20 cellular contexts compared by ENCODE assay signal in genomic region chr12:16094437-16094836, GRCh38.
DNase-seq lines count a peak whose midpoint lies in the region; ATAC-seq and TF ChIP-seq lines count a peak whose summit lies in the region.
"Had no signal": no experiment of that assay in that cellular context is flagged by ENCODE, and none has a peak within 500 bp of the region (broad histone marks: within the 10 kb centered on the region; RNA-seq: fewer than 3 reads in every experiment).

No MANE protein-coding gene starts in this region.

- no peaks in the 10 kb centered on the region for H3K36me3 ChIP-seq in A673 (ENCODE audit: insufficient read depth, low read length, poor library complexity, severe bottlenecking)
- H3K36me3 ChIP-seq in hepatocyte (replicated peaks; ENCODE audit: insufficient read depth, low read depth) = no peaks in the 10 kb centered on the region
- H3K36me3 ChIP-seq: Peyer's patch had no signal

- POLR2A ChIA-PET in A673 (lab: Charles Lee; ENCODE audit: low non-redundant PET) = no interaction called here

- WGBS in hepatocyte (ENCODE audit: low lambda C conversion rate, missing lambda C conversion rate) = 23% methylated on average over 2 of the region's 2 CpGs

- CTCF ChIA-PET in A673 (lab: Charles Lee) = no interaction called here

- no peak overlapping the region for H3K4me2 ChIP-seq in hepatocyte

- intact Hi-C loops in A673 (cut with micrococcal nuclease; ENCODE audit: unreplicated experiment) = loop anchor here (10.0 kb wide), 1 partner anchor 630 kb away; no protein-coding TSS in a partner anchor

- H3K4me3 ChIP-seq in A673 (ENCODE audit: low read depth, low read length, poor library complexity, severe bottlenecking) (no peak overlapping the region), hepatocyte (no peak overlapping the region)
- H3K4me3 ChIP-seq: Peyer's patch had no signal

- H4K20me1 ChIP-seq in hepatocyte (ENCODE audit: insufficient read depth, poor library complexity, severe bottlenecking) = no peaks in the 10 kb centered on the region

- H3K27ac ChIP-seq in A673 (ENCODE audit: low read depth, low read length, poor library complexity, severe bottlenecking) (no peak overlapping the region), hepatocyte (no peak overlapping the region)
- H3K27ac ChIP-seq: HL-60, Peyer's patch had no signal

- DNase-seq in A673 (ENCODE audit: low spot score) = no peak
- no peak for DNase-seq in hepatocyte (ENCODE audit: low spot score)
- no peak for DNase-seq in AML-193 (lab: John Stamatoyannopoulos, UW)
- no peak for DNase-seq in HPDE6-E6E7 (ENCODE audit: extremely low spot score)
- DNase-seq: ACHN, DMS79, IMR-90, NCI-H1048, NCI-H1436, NCI-H1930, NCI-H2171 treated with DMSO at 0.1 percent for 48 hours, NCI-H446 treated with DMSO at 0.1 percent for 48 hours, NCI-H69, Peyer's patch, SW 1271 had no signal

- no peak overlapping the region for H2AFZ ChIP-seq in hepatocyte

- peak; percentile 70 for ATAC-seq in GM18870 (IDR thresholded peaks at IDR 0.05; ENCODE audit: unreplicated experiment)
- ATAC-seq in HG02798 (IDR thresholded peaks at IDR 0.05; ENCODE audit: poor library complexity, unreplicated experiment) = peak; percentile 69
- ATAC-seq in HG03354 (IDR thresholded peaks at IDR 0.05; ENCODE audit: poor library complexity, severe bottlenecking, unreplicated experiment) = peak; percentile 75
- ATAC-seq: HCT116 had no signal

- H3K27me3 ChIP-seq in A673 (replicated peaks; ENCODE audit: insufficient read depth, low read depth, low read length, poor library complexity) = no peaks in the 10 kb centered on the region
- H3K27me3 ChIP-seq in hepatocyte = no peaks in the 10 kb centered on the region
- H3K27me3 ChIP-seq: Peyer's patch had no signal

- H3K9me3 ChIP-seq in A673 (ENCODE audit: low read depth, low read length, poor library complexity, severe bottlenecking) = peaks cover 10% of the 10 kb centered on the region
- H3K9me3 ChIP-seq in hepatocyte (ENCODE audit: low read depth) = no peaks in the 10 kb centered on the region
- H3K9me3 ChIP-seq: Peyer's patch had no signal

- H3K79me2 ChIP-seq in hepatocyte = no peaks in the 10 kb centered on the region

- TF ChIP-seq CTCF in A673 (conservative IDR thresholded peaks at IDR 0.05; ENCODE audit: low read depth, low read length) (no peak), hepatocyte (IDR thresholded peaks at IDR 0.05; ENCODE audit: poor library complexity) (no peak)

- peaks cover 35% of the 10 kb centered on the region for H3K4me1 ChIP-seq in A673 (ENCODE audit: insufficient read depth, low read length, poor library complexity, severe bottlenecking)
- no peaks in the 10 kb centered on the region for H3K4me1 ChIP-seq in hepatocyte (ENCODE audit: insufficient read depth)
- H3K4me1 ChIP-seq: Peyer's patch had no signal

- no peaks in the 10 kb centered on the region for H3K9me2 ChIP-seq in hepatocyte (replicated peaks; ENCODE audit: insufficient read depth)

- no TSS peak for BruUV-seq in A673 (replicated peaks; lab: Mats Ljungman, UMichigan)
